In genomic region chr4:127844605-127845116, GRCh38 we compare ENCODE assay signal across 30 cellular contexts. TPM values are rescaled to one million over a fixed set of nuclear protein-coding genes. Genes with fewer than 3 reads are reported as not detected.
DNase-seq lines count a peak whose midpoint lies in the region; ATAC-seq, FAIRE-seq and TF ChIP-seq lines count a peak whose summit lies in the region.
"Had no signal": no experiment of that assay in that cellular context is flagged by ENCODE, and none has a peak within 500 bp of the region (broad histone marks: within the 10 kb centered on the region; RNA-seq: fewer than 3 reads in every experiment).

No MANE protein-coding gene starts in this region.

- ATAC-seq in GM18858 (IDR thresholded peaks at IDR 0.05; ENCODE audit: unreplicated experiment) (no peak), HG03565 (IDR thresholded peaks at IDR 0.05; ENCODE audit: unreplicated experiment) (no peak)
- ATAC-seq: left lung, T-cell had no signal

- no peak for FAIRE-seq in bronchial epithelial cell (lab: Jason Lieb, UNC)
- FAIRE-seq: islet of Langerhans, urothelium cell line had no signal

- H3K27me3 ChIP-seq in MG63 = no peaks in the 10 kb centered on the region
- H3K27me3 ChIP-seq in bronchial epithelial cell (ENCODE audit: control insufficient read depth, insufficient read depth, low read length) = no peaks in the 10 kb centered on the region
- H3K27me3 ChIP-seq: left lung, neural progenitor cell, right atrium auricular region, suprapubic skin had no signal

- no peaks in the 10 kb centered on the region for H3K36me3 ChIP-seq in MG63
- H3K36me3 ChIP-seq in bronchial epithelial cell (ENCODE audit: control insufficient read depth, insufficient read depth, low read length) = no peaks in the 10 kb centered on the region
- H3K36me3 ChIP-seq: left lung, right atrium auricular region, suprapubic skin had no signal

- no peak for TF ChIP-seq CTCF in bronchial epithelial cell (IDR thresholded peaks at IDR 0.05; ENCODE audit: insufficient read depth, low read length, severe bottlenecking)

- peak; percentile 4 for DNase-seq in ELF-1 (ENCODE audit: low read depth, low spot score)
- peak; percentile 7 for DNase-seq in MG63
- peak; percentile 22 for DNase-seq in bronchial epithelial cell (ENCODE audit: low read depth)
- DNase-seq in iris pigment epithelial cell (ENCODE audit: low read depth) = peak; percentile 18
- no peak for DNase-seq in NCI-H526 treated with DMSO at 0.1 percent for 48 hours (lab: John Stamatoyannopoulos, UW)
- DNase-seq: activated CD4-positive, CD25-positive, alpha-beta regulatory T cell; activated gamma-delta T cell; activated naive CD8-positive, alpha-beta T cell treated with anti-CD3 and anti-CD28 coated beads, Interleukin-2, amount 10 ng/mL, durations not matched to agents 7 days and 5 days; activated T-cell treated with anti-CD3 and anti-CD28 coated beads, Interleukin-2, amount 50 U/mL, for 24 hours; CD4-positive, alpha-beta T cell; cerebellar nuclear complex; dermis blood vessel endothelial cell; H9; left lung; mesenchymal stem cell; MV-4-11; NCI-H1436 treated with DMSO at 0.1 percent for 48 hours; NCI-H2081 treated with DMSO at 0.1 percent for 48 hours; NCI-H774; RPMI8226; stimulated activated CD4-positive, alpha-beta T cell treated with anti-CD3 and anti-CD28 coated beads, Interleukin-1b, Interleukin-23, amount 100 ng/mL, for 48 hours; stimulated activated naive CD4-positive, alpha-beta T cell treated with Interleukin-2 at 50 U/mL for 16 hours; T-cell had no signal

- H3K9me3 ChIP-seq in MG63 = no peaks in the 10 kb centered on the region; the same call in 1 of the 2 replicates

- no peak overlapping the region for H3K4me3 ChIP-seq in MG63
- H3K4me3 ChIP-seq in bronchial epithelial cell (ENCODE audit: low read depth, low read length) = no peak overlapping the region
- H3K4me3 ChIP-seq: left lung, neural progenitor cell, right atrium auricular region, suprapubic skin had no signal

RNA-seq across cellular contexts. Expression of gene PLK4, which starts 36.0 kb away (rescaled TPM):
- 7.3 and 9.1 TPM in 2 replicates for total RNA-seq in MG63 (2014; rRNA removed; shearing (Covaris generic); ENCODE audit: low replicate concordance)
- 0.53 and 1.7 TPM in 2 replicates for total RNA-seq in bronchial epithelial cell
